Comparison of ENCODE assay signal across 8 cellular contexts in genomic region chr6:21596379-21597242, GRCh38. TPM values are rescaled to one million over a fixed set of nuclear protein-coding genes. Genes with fewer than 3 reads are reported as not detected.
A peak's percentile ranks its signal among the peaks of the same experiment; 100 is the strongest.
DNase-seq lines count a peak whose midpoint lies in the region; ATAC-seq and TF ChIP-seq lines count a peak whose summit lies in the region.

No MANE protein-coding gene starts in this region.

- H3K27ac ChIP-seq in skin epidermis, result peak overlapping the region in 20 of 21 experiments; percentile 67 to 97 (median 92)

- peaks cover 23% of the 10 kb centered on the region for H3K36me3 Mint-ChIP-seq in chondrocyte (ENCODE audit: low read depth)

- H3K4me3 Mint-ChIP-seq in chondrocyte (ENCODE audit: unreplicated experiment), result peak overlapping the region; percentile 97

- no peaks in the 10 kb centered on the region for H3K9me3 Mint-ChIP-seq in chondrocyte (ENCODE audit: low read depth)

- peaks cover 23% of the 10 kb centered on the region for H3K4me1 Mint-ChIP-seq in chondrocyte (ENCODE audit: low read depth)

- TF ChIP-seq CTCF in LNCaP clone FGC (IDR thresholded peaks at IDR 0.05; ENCODE audit: control insufficient read depth, extremely low read depth, insufficient read depth) (0 out of 2 replicates have a peak, but pooled peaks have one; percentile 15), chondrocyte (IDR thresholded peaks at IDR 0.05) (peak; percentile 92)

- DNase-seq in activated T-cell treated with anti-CD3 and anti-CD28 coated beads, Interleukin-2, amount 50 U/mL, for 1 hour, result peak; percentile 36
- DNase-seq in activated T-cell treated with anti-CD3 and anti-CD28 coated beads for 4 hours (no peak), LNCaP clone FGC (ENCODE audit: low read depth) (no peak), SK-N-DZ (ENCODE audit: low spot score) (peak; percentile 89), chondrocyte (ENCODE audit: low spot score) (no peak), iris pigment epithelial cell (ENCODE audit: low read depth) (peak; percentile 56)

- no peak for ATAC-seq in HG03432 (IDR thresholded peaks at IDR 0.05; ENCODE audit: unreplicated experiment)

- peak overlapping the region; percentile 98 for H3K27ac Mint-ChIP-seq in chondrocyte (ENCODE audit: unreplicated experiment)

- H3K4me3 ChIP-seq in LNCaP clone FGC (ENCODE audit: low read depth, low read length) (peak overlapping the region; percentile 77), skin epidermis (peak overlapping the region; percentile 44 to 91 (median 82))

- H3K27me3 Mint-ChIP-seq in chondrocyte (ENCODE audit: low read depth), result no peaks in the 10 kb centered on the region

RNA-seq across cellular contexts. Expression of gene SOX4, which starts 3.1 kb away (rescaled TPM):
- 39.6 and 42.6 TPM in 2 replicates for polyA plus RNA-seq in SK-N-DZ (2014; cell fraction: cytosol; rRNA removed)
- polyA plus RNA-seq in SK-N-DZ (2014; cell fraction: nucleus; rRNA removed), result 27.2 and 29.4 TPM in 2 replicates
- total RNA-seq in chondrocyte, result 46.4 to 61.7 TPM (median 60.8 TPM) in 3 replicates

Comparison
In these comparisons a context has a peak if more than half of its experiments do, and no peak if none do; other contexts are left out.
1. DNase-seq: peak in activated T-cell treated with anti-CD3 and anti-CD28 coated beads, Interleukin-2, amount 50 U/mL, for 1 hour (single experiment), SK-N-DZ (single experiment) and iris pigment epithelial cell (single experiment); none in activated T-cell treated with anti-CD3 and anti-CD28 coated beads for 4 hours (single experiment), LNCaP clone FGC (single experiment) and chondrocyte (single experiment).